11 cellular contexts compared by ENCODE assay signal in the genomic region with DNA sequence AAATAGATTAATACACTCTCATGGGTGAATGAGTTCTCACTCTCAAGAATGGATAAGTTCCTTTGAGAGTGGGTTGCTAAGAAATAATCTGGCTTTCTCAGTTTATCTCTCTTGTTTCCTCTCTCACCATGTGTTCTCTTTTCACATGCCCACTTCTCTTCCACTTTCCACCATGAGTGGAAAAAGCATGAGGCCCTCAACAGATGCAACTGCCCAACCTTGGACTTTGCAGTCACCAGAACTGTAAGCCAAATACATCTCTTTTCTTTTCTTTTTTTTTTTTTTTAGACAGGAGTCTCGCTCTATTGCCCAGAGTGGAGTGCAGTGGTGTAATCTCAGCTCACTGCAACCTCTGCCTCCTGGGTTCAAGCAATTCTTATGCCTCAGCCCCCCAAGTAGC.
"Had no signal": no experiment of that assay in that cellular context is flagged by ENCODE, and none has a peak within 500 bp of the region (broad histone marks: within the 10 kb centered on the region; RNA-seq: fewer than 3 reads in every experiment).

No MANE protein-coding gene starts in this region.

- H3K9ac ChIP-seq: GM23248 had no signal

- H3K27ac ChIP-seq: GM23248 had no signal

- H2AFZ ChIP-seq: GM23248, GM23338 had no signal

- H3K36me3 ChIP-seq: HAP-1 had no signal

- ATAC-seq: GM23338, HCT116 had no signal

- FAIRE-seq: H1, H54 had no signal

- H3K9me3 ChIP-seq: HAP-1 had no signal

- H3K4me2 ChIP-seq: GM23338 had no signal

- DNase-seq: GM23248, GOT3, H7, H9, HCEC 1CT, HFFc6 had no signal

- H3K4me3 ChIP-seq: GM23248, GM23338, HAP-1 had no signal
